8 cellular contexts compared by ENCODE assay signal in the genomic region with DNA sequence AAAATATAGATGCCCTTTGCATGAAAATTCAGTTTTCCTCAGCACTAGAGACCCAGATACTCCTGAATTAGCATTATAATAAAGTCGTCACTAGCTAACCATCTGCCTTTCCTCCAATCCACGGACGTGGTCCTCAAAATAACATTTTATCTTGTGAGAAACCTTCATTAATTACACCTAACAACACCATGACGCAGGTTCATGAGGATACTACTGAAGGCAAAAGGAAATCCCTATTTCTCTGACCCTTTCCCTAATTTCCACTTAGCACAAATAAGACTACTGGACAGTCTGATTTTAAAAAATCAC. TPM values are rescaled to one million over a fixed set of nuclear protein-coding genes. Genes with fewer than 3 reads are reported as not detected.
DNase-seq lines count a peak whose midpoint lies in the region; ATAC-seq and TF ChIP-seq lines count a peak whose summit lies in the region.

No MANE protein-coding gene starts in this region.

- peak overlapping the region; percentile 93 to 97 (median 94) for H3K4me3 Mint-ChIP-seq in nephron

- no peaks in the 10 kb centered on the region for H3K27me3 ChIP-seq in Loucy (ENCODE audit: insufficient read depth, low read length, poor library complexity, severe bottlenecking)
- no peaks in the 10 kb centered on the region for H3K27me3 ChIP-seq in dorsolateral prefrontal cortex

- H3K4me2 ChIP-seq in Loucy (ENCODE audit: low read depth, low read length, poor library complexity, severe bottlenecking), result peak overlapping the region; percentile 77

- H3K9me3 Mint-ChIP-seq in nephron, result no peaks in the 10 kb centered on the region

- H3K9me3 ChIP-seq in Loucy (ENCODE audit: insufficient read depth, low read depth, low read length), result no peaks in the 10 kb centered on the region

- no peaks in the 10 kb centered on the region for H3K9me2 ChIP-seq in Loucy (replicated peaks; ENCODE audit: low read depth, low read length)

- H3K36me3 ChIP-seq in Loucy (ENCODE audit: insufficient read depth, low read length), result no peaks in the 10 kb centered on the region

- H3K27ac Mint-ChIP-seq in nephron, result peak overlapping the region; percentile 97 to 99 (median 98)

- peaks cover 64% of the 10 kb centered on the region for H3K79me2 ChIP-seq in Loucy (ENCODE audit: insufficient read depth, low read length)

- no peak for ATAC-seq in HG02885 (IDR thresholded peaks at IDR 0.05; ENCODE audit: poor library complexity, unreplicated experiment)
- no peak for ATAC-seq in HG03520 (IDR thresholded peaks at IDR 0.05; ENCODE audit: unreplicated experiment)

- peak overlapping the region in 53 of 59 donors; percentile 93 to 100 (median 99) for H3K27ac ChIP-seq in dorsolateral prefrontal cortex

- H3K36me3 Mint-ChIP-seq in nephron (ENCODE audit: low read depth), result peaks cover 34% of the 10 kb centered on the region

- peaks cover 42% of the 10 kb centered on the region for H3K4me1 ChIP-seq in Loucy (ENCODE audit: insufficient read depth, low read length, poor library complexity, severe bottlenecking)

- peaks cover 32% of the 10 kb centered on the region for H4K20me1 ChIP-seq in Loucy (ENCODE audit: insufficient read depth, low read length, poor library complexity, severe bottlenecking)

- no peaks in the 10 kb centered on the region for H3F3A ChIP-seq in Loucy (ENCODE audit: low read depth)

- TF ChIP-seq CTCF in AG10803 (conservative IDR thresholded peaks at IDR 0.05; ENCODE audit: low read length) (no peak), Loucy (conservative IDR thresholded peaks at IDR 0.05; ENCODE audit: low read length) (no peak), dorsolateral prefrontal cortex (IDR thresholded peaks at IDR 0.05 in 54 of 56, conservative IDR thresholded peaks at IDR 0.05 in 2 of 56; ENCODE audit: low read depth in 1 of 56, partially characterized antibody in 56 of 56) (no peak), nephron (IDR thresholded peaks at IDR 0.05; ENCODE audit: unreplicated experiment in 3 of 3) (no peak)

- H3K27me3 Mint-ChIP-seq in nephron (ENCODE audit: low read depth), result no peaks in the 10 kb centered on the region

- H3K9ac ChIP-seq in Loucy (ENCODE audit: low read depth, low read length, poor library complexity, severe bottlenecking), result peak overlapping the region; percentile 97

- H2AFZ ChIP-seq in Loucy (ENCODE audit: low read length), result no peak overlapping the region; the same call in 1 of the 2 replicates

- H3K4me1 Mint-ChIP-seq in nephron, result peaks cover 43% of the 10 kb centered on the region

- peak overlapping the region; percentile 94 for H3K4me3 ChIP-seq in AG10803 (ENCODE audit: low read length)
- peak overlapping the region; percentile 96 for H3K4me3 ChIP-seq in Loucy (ENCODE audit: low read length, poor library complexity, severe bottlenecking)
- peak overlapping the region; percentile 64 to 100 (median 89) for H3K4me3 ChIP-seq in dorsolateral prefrontal cortex

- DNase-seq in AG10803 (ENCODE audit: low read depth) (no peak), dorsolateral prefrontal cortex (no peak), activated gamma-delta T cell (lab: John Stamatoyannopoulos, UW) (no peak), activated gamma-delta T cell treated with Interleukin-2 at 50 U/mL for 16 hours (no peak)

- intact Hi-C loops in dorsolateral prefrontal cortex (cut with DNase I), result loop anchor here (5.0 to 10.0 kb wide), 2 partner anchors 79 to 88 kb away; partner anchors contain the start of genes FAXC (in 1 of the 2) and USP45 (in 1 of the 2)

RNA-seq across cellular contexts. Expression of gene PNISR, which starts 1.3 kb away (rescaled TPM):
- total RNA-seq in dorsolateral prefrontal cortex, result 100 to 1,000 TPM; 139 to 271 (median 192) TPM

RNA-seq across cellular contexts. Expression of gene COQ3, which starts 32.4 kb away (rescaled TPM):
- total RNA-seq in dorsolateral prefrontal cortex, result 10 to 100 TPM in 79 of 120 experiments, 1 to 10 TPM in 41; 3.5 to 21.5 (median 11.5) TPM
